Comparison of ENCODE assay signal across 10 cellular contexts in the genomic region with DNA sequence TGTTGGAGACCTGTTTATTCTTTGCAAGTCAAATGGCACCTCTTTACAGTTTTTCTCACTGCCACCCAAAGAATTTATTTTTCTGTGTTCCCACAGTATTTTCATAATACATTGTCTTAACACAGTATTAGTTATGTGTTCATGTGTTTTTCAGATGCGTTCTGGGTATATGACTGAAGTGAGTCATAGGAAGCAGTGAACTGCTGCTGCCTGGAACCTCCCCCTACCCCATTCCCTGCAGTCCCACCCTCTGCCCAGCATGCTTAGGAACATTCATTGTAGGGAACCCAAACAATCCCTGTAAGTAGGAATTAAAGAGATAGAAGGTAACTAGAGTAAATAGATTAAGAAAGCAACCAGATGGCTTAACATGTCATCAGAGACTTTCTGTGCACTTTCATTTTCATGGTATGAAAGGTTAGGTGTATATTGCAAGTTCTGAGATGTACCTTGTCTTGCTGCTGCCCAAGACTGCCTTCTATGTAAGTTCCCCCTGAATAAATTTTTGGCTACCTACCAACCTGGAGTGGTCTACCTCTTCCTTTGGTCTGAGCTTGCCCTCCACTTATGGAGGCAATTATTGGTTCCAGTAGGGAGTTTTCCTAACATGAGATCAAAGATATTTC. TPM values are rescaled to one million over a fixed set of nuclear protein-coding genes. Genes with fewer than 3 reads are reported as not detected.
DNase-seq lines count a peak whose midpoint lies in the region; ATAC-seq and TF ChIP-seq lines count a peak whose summit lies in the region.
"Had no signal": no experiment of that assay in that cellular context is flagged by ENCODE, and none has a peak within 500 bp of the region (broad histone marks: within the 10 kb centered on the region; RNA-seq: fewer than 3 reads in every experiment).

No MANE protein-coding gene starts in this region.

- no peak overlapping the region for H2AFZ ChIP-seq in IMR-90 (replicated peaks; ENCODE audit: low read length, poor library complexity)
- no peak overlapping the region for H2AFZ ChIP-seq in trophoblast cell (ENCODE audit: insufficient read depth, low read length, poor library complexity)

- H3K9me1 ChIP-seq in IMR-90 (ENCODE audit: insufficient read depth, low read length), result no peaks in the 10 kb centered on the region

- no peak overlapping the region for H3K4ac ChIP-seq in IMR-90 (ENCODE audit: low read depth, low read length)
- no peak overlapping the region for H3K4ac ChIP-seq in trophoblast cell (ENCODE audit: low read depth, low read length)

- in situ Hi-C loops in IMR-90 (cut with MboI; ENCODE audit: low sequenced_read_pairs), result loop anchor here (10.0 to 25.0 kb wide), 2 partner anchors 158 to 426 kb away; partner anchors contain the start of gene SHF
- in situ Hi-C loops in astrocyte of the spinal cord (cut with HindIII; ENCODE audit: low sequenced_read_pairs), result no loop called here

- no peak overlapping the region for H2AK9ac ChIP-seq in IMR-90 (replicated peaks; ENCODE audit: low read depth, low read length, poor library complexity)

- H3K4me3 ChIP-seq in IMR-90 (ENCODE audit: insufficient read depth, low read depth, low read length), result no peak overlapping the region
- no peak overlapping the region for H3K4me3 ChIP-seq in astrocyte of the spinal cord (ENCODE audit: low read depth, low read length)
- H3K4me3 ChIP-seq in trophoblast cell (ENCODE audit: low read depth, low read length), result no peak overlapping the region
- H3K4me3 ChIP-seq: uterus had no signal

- no CpG with 5 or more reads among the region's 1 CpG for WGBS in IMR-90 (ENCODE audit: extremely low coverage in 2 of 2, insufficient read length in 1 of 2), 2 experiments
- WGBS in trophoblast cell (ENCODE audit: extremely low coverage, insufficient coverage, insufficient read length), result no CpG with 5 or more reads among the region's 1 CpG

- no peak overlapping the region for H3K14ac ChIP-seq in IMR-90 (replicated peaks; ENCODE audit: low read depth, low read length)
- no peak overlapping the region for H3K14ac ChIP-seq in trophoblast cell (ENCODE audit: low read length)

- H2BK5ac ChIP-seq in IMR-90 (ENCODE audit: low read depth, low read length, poor library complexity, severe bottlenecking) (peak overlapping the region; percentile 24), trophoblast cell (ENCODE audit: low read depth, low read length, poor library complexity) (no peak overlapping the region)

- no peak overlapping the region for H2AK5ac ChIP-seq in IMR-90 (ENCODE audit: low read depth, low read length)
- no peak overlapping the region for H2AK5ac ChIP-seq in trophoblast cell (ENCODE audit: low read length)

- no TSS peak for BruUV-seq in IMR-90 (replicated peaks; lab: Mats Ljungman, UMichigan)

- CTCF ChIA-PET in IMR-90 (lab: Yijun Ruan, JAX), result interaction anchor here (1.3 to 3.3 kb wide), 2 partner anchors 19 to 154 kb away, joined by 5 to 25 read pairs; no protein-coding TSS in a partner anchor

- H3K4me1 ChIP-seq in IMR-90 (ENCODE audit: control insufficient read depth, insufficient read depth, low read length) (peaks cover 6% of the 10 kb centered on the region), trophoblast cell (ENCODE audit: control insufficient read depth in 1 of 2, insufficient read depth in 2 of 2, low read length in 2 of 2) (no peaks in the 10 kb centered on the region)
- H3K4me1 ChIP-seq: uterus had no signal

- POLR2A ChIA-PET in IMR-90 (lab: Charles Lee; ENCODE audit: unreplicated experiment), result no interaction called here

- H4K20me1 ChIP-seq in IMR-90 (ENCODE audit: insufficient read depth, low read length), result no peaks in the 10 kb centered on the region

- H3K79me2 ChIP-seq in trophoblast cell (ENCODE audit: control insufficient read depth, insufficient read depth, low read length, poor library complexity), result no peaks in the 10 kb centered on the region

- TF ChIP-seq CTCF in IMR-90 (conservative IDR thresholded peaks at IDR 0.05; ENCODE audit: low read depth, low read length), result no peak
- TF ChIP-seq CTCF in astrocyte of the spinal cord (IDR thresholded peaks at IDR 0.05; ENCODE audit: low read depth, low read length), result no peak

- ATAC-seq in GM19025 (IDR thresholded peaks at IDR 0.05; ENCODE audit: low read depth, unreplicated experiment) (peak; percentile 47), IMR-90 (ENCODE audit: low read depth) (peak; percentile 79)
- ATAC-seq: Right ventricle myocardium inferior had no signal

- no peak overlapping the region for H3K27ac ChIP-seq in IMR-90 (ENCODE audit: insufficient read depth, low read length)
- no peak overlapping the region for H3K27ac ChIP-seq in trophoblast cell (ENCODE audit: low read depth, low read length)
- H3K27ac ChIP-seq: uterus had no signal

- no peak for TF ChIP-seq POLR2A in IMR-90 (IDR thresholded peaks at IDR 0.05; ENCODE audit: low read depth, low read length)

- H3K27me3 ChIP-seq in IMR-90 (ENCODE audit: control insufficient read depth, insufficient read depth, low read length) (no peaks in the 10 kb centered on the region), trophoblast cell (ENCODE audit: insufficient read depth, low read length) (no peaks in the 10 kb centered on the region)
- H3K27me3 ChIP-seq: uterus had no signal

- intact Hi-C loops in IMR-90 (cut with micrococcal nuclease), result loop anchor here (5.0 kb wide), 1 partner anchor 91 kb away; the partner anchor contains the start of gene SLC30A4

- no peak overlapping the region for H2BK20ac ChIP-seq in IMR-90 (ENCODE audit: low read depth, low read length)

- TF ChIP-seq RAD21 in IMR-90 (IDR thresholded peaks at IDR 0.05; ENCODE audit: low read length), result no peak

- H4K8ac ChIP-seq in IMR-90 (ENCODE audit: low read depth in 2 of 2, low read length in 2 of 2), result no peak overlapping the region
- no peak overlapping the region for H4K8ac ChIP-seq in trophoblast cell (ENCODE audit: low read depth, low read length)

- H3K36me3 ChIP-seq in IMR-90 (ENCODE audit: control insufficient read depth, insufficient read depth, low read length), result no peaks in the 10 kb centered on the region
- H3K36me3 ChIP-seq in trophoblast cell (ENCODE audit: control insufficient read depth in 1 of 2, insufficient read depth in 2 of 2, low read length in 2 of 2), result peaks cover 0 to 2% of the 10 kb centered on the region in 2 experiments
- H3K36me3 ChIP-seq: uterus had no signal

- H2BK120ac ChIP-seq in IMR-90 (ENCODE audit: low read depth, low read length), result no peak overlapping the region
- H2BK120ac ChIP-seq in trophoblast cell (ENCODE audit: insufficient read depth, low read length, poor library complexity), result no peak overlapping the region

- H3K23ac ChIP-seq in IMR-90 (ENCODE audit: low read depth, low read length) (no peak overlapping the region), trophoblast cell (ENCODE audit: low read length) (no peak overlapping the region)

- no peak overlapping the region for H4K5ac ChIP-seq in IMR-90 (ENCODE audit: low read depth, low read length)

- no peaks in the 10 kb centered on the region for H3K9me3 ChIP-seq in IMR-90 (ENCODE audit: control insufficient read depth, insufficient read depth, low read length)
- H3K9me3 ChIP-seq in trophoblast cell (ENCODE audit: insufficient read depth, low read depth, low read length), result no peaks in the 10 kb centered on the region
- H3K9me3 ChIP-seq: uterus had no signal

- peak overlapping the region; percentile 53; the same call in 1 of the 2 replicates for H3K4me2 ChIP-seq in IMR-90 (ENCODE audit: low read depth, low read length)
- H3K4me2 ChIP-seq in trophoblast cell (ENCODE audit: low read length), result no peak overlapping the region

- DNase-seq in IMR-90 (peak; percentile 77), astrocyte of the spinal cord (ENCODE audit: low read depth, low spot score) (peak; percentile 58), non-pigmented ciliary epithelial cell (ENCODE audit: low read depth) (peak; percentile 31), trophoblast cell (no peak), GM19238 (ENCODE audit: insufficient read length, low spot score) (no peak), retina (no peak)
- DNase-seq: NCI-H1694, uterus had no signal

- no peaks in the 10 kb centered on the region for H3K79me1 ChIP-seq in IMR-90 (ENCODE audit: low read depth in 1 of 2, low read length in 2 of 2)
- no peaks in the 10 kb centered on the region for H3K79me1 ChIP-seq in trophoblast cell (ENCODE audit: low read length)

- no peak overlapping the region for H2BK12ac ChIP-seq in trophoblast cell (ENCODE audit: low read length)

- H2BK15ac ChIP-seq in IMR-90 (ENCODE audit: low read depth, low read length), result no peak overlapping the region

- H3K56ac ChIP-seq in IMR-90 (ENCODE audit: extremely low read depth, insufficient read depth, low read length), result no peak overlapping the region

- H3K18ac ChIP-seq in IMR-90 (ENCODE audit: low read depth, low read length) (no peak overlapping the region), trophoblast cell (ENCODE audit: low read length) (no peak overlapping the region)

- no peak overlapping the region for H3K9ac ChIP-seq in IMR-90 (ENCODE audit: low read depth, low read length)
- no peak overlapping the region for H3K9ac ChIP-seq in trophoblast cell (ENCODE audit: low read length)

- dilution Hi-C loops in IMR-90 (cut with HindIII; ENCODE audit: low sequenced_read_pairs, unreplicated experiment), result no loop called here

- H4K12ac ChIP-seq in trophoblast cell (ENCODE audit: low read depth, low read length), result no peak overlapping the region

- no peak overlapping the region for H4K91ac ChIP-seq in IMR-90 (ENCODE audit: insufficient read depth, low read depth, low read length)
- no peak overlapping the region for H4K91ac ChIP-seq in trophoblast cell (ENCODE audit: low read depth, low read length)

TF ChIP-seq in IMR-90, 13 proteins besides CTCF, POLR2A, EP300 and RAD21 (continues in another document):
- TF ChIP-seq, protein P1, sequence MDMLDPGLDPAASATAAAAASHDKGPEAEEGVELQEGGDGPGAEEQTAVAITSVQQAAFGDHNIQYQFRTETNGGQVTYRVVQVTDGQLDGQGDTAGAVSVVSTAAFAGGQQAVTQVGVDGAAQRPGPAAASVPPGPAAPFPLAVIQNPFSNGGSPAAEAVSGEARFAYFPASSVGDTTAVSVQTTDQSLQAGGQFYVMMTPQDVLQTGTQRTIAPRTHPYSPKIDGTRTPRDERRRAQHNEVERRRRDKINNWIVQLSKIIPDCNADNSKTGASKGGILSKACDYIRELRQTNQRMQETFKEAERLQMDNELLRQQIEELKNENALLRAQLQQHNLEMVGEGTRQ (IDR thresholded peaks at IDR 0.05; ENCODE audit: low read depth, low read length), result no peak
- TF ChIP-seq FOS (IDR thresholded peaks at IDR 0.05; ENCODE audit: low read depth, low read length), result no peak
- TF ChIP-seq NFE2L2 (IDR thresholded peaks at IDR 0.05; ENCODE audit: low read depth, low read length), result no peak

RNA-seq across cellular contexts. Expression of gene SQOR, which starts 21.9 kb away (rescaled TPM):
- total RNA-seq in IMR-90 (2012; rRNA removed), result 39.2 and 40.3 TPM in 2 replicates
- polyA plus RNA-seq in IMR-90 (2012; rRNA removed), result 21.2 and 22.1 TPM in 2 replicates
- polyA plus RNA-seq in IMR-90 (2012; cell fraction: cytosol; rRNA removed), result 18.5 and 19.9 TPM in 2 replicates
- polyA plus RNA-seq in IMR-90 (2012; cell fraction: nucleus; rRNA removed; ENCODE audit: low replicate concordance), result 7.4 and 18.0 TPM in 2 replicates
- 0.29 and 0.30 TPM in 2 replicates for polyA plus RNA-seq in trophoblast cell (2013)

RNA-seq across cellular contexts. Expression of gene BLOC1S6, which starts 25.7 kb away (rescaled TPM):
- 40.9 and 78.3 TPM in 2 replicates for total RNA-seq in IMR-90 (2012; rRNA removed)
- polyA plus RNA-seq in IMR-90 (2012; rRNA removed), result 17.9 and 21.7 TPM in 2 replicates
- 7.2 and 12.0 TPM in 2 replicates for polyA plus RNA-seq in IMR-90 (2012; cell fraction: cytosol; rRNA removed)
- polyA plus RNA-seq in IMR-90 (2012; cell fraction: nucleus; rRNA removed; ENCODE audit: low replicate concordance), result 2.2 and 9.9 TPM in 2 replicates
- 17.4 and 17.8 TPM in 2 replicates for polyA plus RNA-seq in trophoblast cell (2013)

Comparison
In these comparisons a context has a peak if more than half of its experiments do, and no peak if none do; other contexts are left out.
1. DNase-seq: peak in IMR-90 (single experiment), astrocyte of the spinal cord (single experiment) and non-pigmented ciliary epithelial cell (single experiment); none in trophoblast cell (0 of 2), GM19238 (single experiment) and retina (single experiment).